ENCODE assay signal across 14 cellular contexts in genomic region chr4:91325495-91325894, GRCh38.
A peak's percentile ranks its signal among the peaks of the same experiment; 100 is the strongest.
DNase-seq lines count a peak whose midpoint lies in the region; ATAC-seq and TF ChIP-seq lines count a peak whose summit lies in the region.
"Had no signal": no experiment of that assay in that cellular context is flagged by ENCODE, and none has a peak within 500 bp of the region (broad histone marks: within the 10 kb centered on the region; RNA-seq: fewer than 3 reads in every experiment).

No MANE protein-coding gene starts in this region.

- peak; percentile 4 for DNase-seq in COR-L47 (lab: John Stamatoyannopoulos, UW)
- peak; percentile 57 for DNase-seq in HS-27A (ENCODE audit: low read depth)
- peak; percentile 46 to 76 (median 65) for DNase-seq in adrenal gland
- DNase-seq in iris pigment epithelial cell (ENCODE audit: low read depth) = peak; percentile 51
- no peak for DNase-seq in MV-4-11 (lab: John Stamatoyannopoulos, UW)
- DNase-seq in NK-92 (lab: John Stamatoyannopoulos, UW; ENCODE audit: unreplicated experiment) = no peak
- DNase-seq: activated CD4-positive, alpha-beta memory T cell treated with anti-CD3 and anti-CD28 coated beads for 36 hours; dorsolateral prefrontal cortex; IMR-90; NCI-H1694 treated with DMSO at 0.1 percent for 48 hours; T-helper 9 cell had no signal

- H3K27ac ChIP-seq in adrenal gland = no peak overlapping the region
- H3K27ac ChIP-seq: dorsolateral prefrontal cortex, heart left ventricle had no signal

- no peaks in the 10 kb centered on the region for H3K36me3 ChIP-seq in adrenal gland (replicated peaks in 1 of 2)
- H3K36me3 ChIP-seq: heart left ventricle had no signal

- no peak overlapping the region for H3K4me3 ChIP-seq in adrenal gland
- H3K4me3 ChIP-seq: dorsolateral prefrontal cortex, heart left ventricle had no signal

- H3K9me3 ChIP-seq in adrenal gland (replicated peaks in 1 of 3) = peaks cover 0 to 4% (median 0%) of the 10 kb centered on the region in 3 donors

- ATAC-seq in HG02610 (IDR thresholded peaks at IDR 0.05; ENCODE audit: unreplicated experiment) (no peak), HG02798 (IDR thresholded peaks at IDR 0.05; ENCODE audit: poor library complexity, unreplicated experiment) (no peak)
- ATAC-seq: heart left ventricle had no signal

- no peak for TF ChIP-seq CTCF in adrenal gland (IDR thresholded peaks at IDR 0.05)

- no peak for TF ChIP-seq POLR2A in adrenal gland (IDR thresholded peaks at IDR 0.05)

- H3K4me1 ChIP-seq in adrenal gland (replicated peaks in 1 of 2) = no peaks in the 10 kb centered on the region

- H3K27me3 ChIP-seq in adrenal gland = no peaks in the 10 kb centered on the region
- H3K27me3 ChIP-seq: dorsolateral prefrontal cortex, heart left ventricle had no signal

- 0 to 12% (median 9%) methylated on average over 1 of the region's 1 CpG for WGBS in adrenal gland, 4 donors

- intact Hi-C loops in adrenal gland (cut with DNase I) = no loop called here

Comparison
In these comparisons a context has a peak if more than half of its experiments do, and no peak if none do; other contexts are left out.
1. DNase-seq: peak in COR-L47 (single experiment), HS-27A (single experiment), adrenal gland (7 of 7) and iris pigment epithelial cell (single experiment); none in MV-4-11 (single experiment) and NK-92 (single experiment).